ENCODE assay signal across 1 cellular context in the genomic region with DNA sequence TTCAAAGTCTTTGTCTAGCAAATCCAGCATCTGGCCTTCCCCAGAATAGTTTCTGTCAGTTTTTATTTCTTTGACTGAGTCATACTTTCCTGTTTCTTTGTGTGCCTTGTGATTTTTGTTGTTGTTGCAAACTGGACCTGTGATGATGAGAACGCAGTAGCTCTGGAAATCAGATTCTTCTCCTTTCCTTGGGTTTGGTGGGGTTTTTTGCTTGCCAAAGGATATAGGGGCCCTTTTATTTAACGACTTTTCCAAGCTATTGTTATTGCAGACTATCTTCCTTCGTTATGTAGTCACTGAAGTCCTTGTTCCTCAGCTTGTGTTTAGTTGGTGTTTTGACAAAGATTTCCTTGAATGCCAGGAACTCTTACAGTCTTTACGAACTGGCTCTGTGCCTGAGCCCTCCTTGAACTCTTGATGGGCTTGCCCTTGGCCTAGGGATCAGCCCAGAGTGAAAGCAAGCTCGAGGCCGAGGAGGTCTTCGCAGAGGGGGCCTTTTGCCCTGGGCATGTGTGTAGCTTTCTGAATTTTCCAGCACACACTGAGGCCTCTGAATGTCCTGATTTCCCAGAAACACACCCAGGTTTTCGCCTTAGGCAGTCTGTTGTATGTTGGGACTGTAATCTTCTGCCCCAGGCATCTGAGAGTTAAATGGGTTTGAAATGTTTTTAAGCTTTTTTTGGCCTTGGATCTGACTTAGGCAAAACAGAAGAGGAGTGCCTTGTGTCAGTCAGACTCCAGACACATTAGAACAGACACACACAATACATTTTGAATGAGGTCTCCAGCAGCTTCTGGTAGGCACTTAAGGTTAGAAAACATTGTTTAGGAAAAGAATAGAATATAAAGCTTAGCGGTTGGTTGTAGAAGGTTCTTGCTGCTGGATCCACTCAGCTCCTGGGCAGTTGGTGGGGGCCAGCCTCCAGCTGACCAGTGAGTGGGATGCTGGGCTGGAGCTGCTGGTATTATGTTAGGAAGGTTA.
TF ChIP-seq lines count a peak whose summit lies in the region.

No MANE protein-coding gene starts in this region.

TF ChIP-seq in GM12878, 131 proteins besides CTCF, POLR2A, EP300 and RAD21:
- TF ChIP-seq HDAC6 (IDR thresholded peaks at IDR 0.05; ENCODE audit: unreplicated experiment) (no peak), ATF7 (IDR thresholded peaks at IDR 0.05; ENCODE audit: low read depth) (peak; percentile 35; the same call in 1 of the 2 replicates), CHD2 (IDR thresholded peaks at IDR 0.05; ENCODE audit: borderline replicate concordance, low read depth, low read length) (no peak), SMAD1 (IDR thresholded peaks at IDR 0.05; ENCODE audit: low read depth, partially characterized antibody) (no peak)
- TF ChIP-seq, protein P1, sequence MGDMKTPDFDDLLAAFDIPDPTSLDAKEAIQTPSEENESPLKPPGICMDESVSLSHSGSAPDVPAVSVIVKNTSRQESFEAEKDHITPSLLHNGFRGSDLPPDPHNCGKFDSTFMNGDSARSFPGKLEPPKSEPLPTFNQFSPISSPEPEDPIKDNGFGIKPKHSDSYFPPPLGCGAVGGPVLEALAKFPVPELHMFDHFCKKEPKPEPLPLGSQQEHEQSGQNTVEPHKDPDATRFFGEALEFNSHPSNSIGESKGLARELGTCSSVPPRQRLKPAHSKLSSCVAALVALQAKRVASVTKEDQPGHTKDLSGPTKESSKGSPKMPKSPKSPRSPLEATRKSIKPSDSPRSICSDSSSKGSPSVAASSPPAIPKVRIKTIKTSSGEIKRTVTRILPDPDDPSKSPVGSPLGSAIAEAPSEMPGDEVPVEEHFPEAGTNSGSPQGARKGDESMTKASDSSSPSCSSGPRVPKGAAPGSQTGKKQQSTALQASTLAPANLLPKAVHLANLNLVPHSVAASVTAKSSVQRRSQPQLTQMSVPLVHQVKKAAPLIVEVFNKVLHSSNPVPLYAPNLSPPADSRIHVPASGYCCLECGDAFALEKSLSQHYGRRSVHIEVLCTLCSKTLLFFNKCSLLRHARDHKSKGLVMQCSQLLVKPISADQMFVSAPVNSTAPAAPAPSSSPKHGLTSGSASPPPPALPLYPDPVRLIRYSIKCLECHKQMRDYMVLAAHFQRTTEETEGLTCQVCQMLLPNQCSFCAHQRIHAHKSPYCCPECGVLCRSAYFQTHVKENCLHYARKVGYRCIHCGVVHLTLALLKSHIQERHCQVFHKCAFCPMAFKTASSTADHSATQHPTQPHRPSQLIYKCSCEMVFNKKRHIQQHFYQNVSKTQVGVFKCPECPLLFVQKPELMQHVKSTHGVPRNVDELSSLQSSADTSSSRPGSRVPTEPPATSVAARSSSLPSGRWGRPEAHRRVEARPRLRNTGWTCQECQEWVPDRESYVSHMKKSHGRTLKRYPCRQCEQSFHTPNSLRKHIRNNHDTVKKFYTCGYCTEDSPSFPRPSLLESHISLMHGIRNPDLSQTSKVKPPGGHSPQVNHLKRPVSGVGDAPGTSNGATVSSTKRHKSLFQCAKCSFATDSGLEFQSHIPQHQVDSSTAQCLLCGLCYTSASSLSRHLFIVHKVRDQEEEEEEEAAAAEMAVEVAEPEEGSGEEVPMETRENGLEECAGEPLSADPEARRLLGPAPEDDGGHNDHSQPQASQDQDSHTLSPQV (IDR thresholded peaks at IDR 0.05): no peak
- TF ChIP-seq, protein P2, sequence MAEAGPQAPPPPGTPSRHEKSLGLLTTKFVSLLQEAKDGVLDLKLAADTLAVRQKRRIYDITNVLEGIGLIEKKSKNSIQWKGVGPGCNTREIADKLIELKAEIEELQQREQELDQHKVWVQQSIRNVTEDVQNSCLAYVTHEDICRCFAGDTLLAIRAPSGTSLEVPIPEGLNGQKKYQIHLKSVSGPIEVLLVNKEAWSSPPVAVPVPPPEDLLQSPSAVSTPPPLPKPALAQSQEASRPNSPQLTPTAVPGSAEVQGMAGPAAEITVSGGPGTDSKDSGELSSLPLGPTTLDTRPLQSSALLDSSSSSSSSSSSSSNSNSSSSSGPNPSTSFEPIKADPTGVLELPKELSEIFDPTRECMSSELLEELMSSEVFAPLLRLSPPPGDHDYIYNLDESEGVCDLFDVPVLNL (IDR thresholded peaks at IDR 0.05; ENCODE audit: low read depth, low read length): no peak
